Comparison of ENCODE assay signal across 15 cellular contexts in the genomic region with DNA sequence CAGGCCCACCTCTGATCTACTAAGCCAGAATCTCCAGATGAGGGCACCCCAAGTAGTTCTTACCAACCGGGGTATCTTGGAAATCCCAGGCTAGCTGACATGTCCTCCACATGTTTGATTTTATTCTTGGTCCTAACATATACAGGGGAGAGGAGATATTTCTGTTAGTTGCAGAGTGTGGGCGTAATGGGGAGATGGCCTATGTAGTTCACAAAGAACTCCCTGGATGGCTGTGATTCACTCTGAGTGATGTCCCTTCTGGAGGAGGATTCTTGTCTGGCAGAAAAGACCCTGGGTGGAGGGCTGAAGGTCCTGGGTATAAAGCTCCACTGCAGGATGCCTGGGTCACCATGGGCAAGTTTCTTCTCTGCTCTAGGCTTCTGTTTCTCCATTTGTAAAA.
"Had no signal": no experiment of that assay in that cellular context is flagged by ENCODE, and none has a peak within 500 bp of the region (broad histone marks: within the 10 kb centered on the region; RNA-seq: fewer than 3 reads in every experiment).

No MANE protein-coding gene starts in this region.

- H3K9me3 ChIP-seq: heart left ventricle, ovary, stomach had no signal

- DNase-seq: effector memory CD4-positive, alpha-beta T cell; heart left ventricle; hypothalamus; islet precursor cell; mammary epithelial cell; natural killer cell; ovary; right cardiac atrium; small intestine; stimulated activated CD4-positive, alpha-beta T cell treated with anti-CD3 and anti-CD28 coated beads, Interleukin-12 subunit alpha, Interleukin-12 subunit beta, amount 100 ng/mL, for 4 hours; stimulated activated naive CD4-positive, alpha-beta T cell; stomach; trophoblast cell had no signal

- H3K36me3 ChIP-seq: ovary had no signal

- H3K27me3 ChIP-seq: heart left ventricle, ovary, stomach had no signal

- H3K4me1 ChIP-seq: stomach had no signal

- H3K4me3 ChIP-seq: heart left ventricle, ovary, stomach had no signal

- H3K27ac ChIP-seq: heart left ventricle, ovary, stomach had no signal

- ATAC-seq: esophagus mucosa, heart left ventricle, left lobe of liver, natural killer cell, right cardiac atrium had no signal
